ENCODE assay signal across 13 cellular contexts in the genomic region with DNA sequence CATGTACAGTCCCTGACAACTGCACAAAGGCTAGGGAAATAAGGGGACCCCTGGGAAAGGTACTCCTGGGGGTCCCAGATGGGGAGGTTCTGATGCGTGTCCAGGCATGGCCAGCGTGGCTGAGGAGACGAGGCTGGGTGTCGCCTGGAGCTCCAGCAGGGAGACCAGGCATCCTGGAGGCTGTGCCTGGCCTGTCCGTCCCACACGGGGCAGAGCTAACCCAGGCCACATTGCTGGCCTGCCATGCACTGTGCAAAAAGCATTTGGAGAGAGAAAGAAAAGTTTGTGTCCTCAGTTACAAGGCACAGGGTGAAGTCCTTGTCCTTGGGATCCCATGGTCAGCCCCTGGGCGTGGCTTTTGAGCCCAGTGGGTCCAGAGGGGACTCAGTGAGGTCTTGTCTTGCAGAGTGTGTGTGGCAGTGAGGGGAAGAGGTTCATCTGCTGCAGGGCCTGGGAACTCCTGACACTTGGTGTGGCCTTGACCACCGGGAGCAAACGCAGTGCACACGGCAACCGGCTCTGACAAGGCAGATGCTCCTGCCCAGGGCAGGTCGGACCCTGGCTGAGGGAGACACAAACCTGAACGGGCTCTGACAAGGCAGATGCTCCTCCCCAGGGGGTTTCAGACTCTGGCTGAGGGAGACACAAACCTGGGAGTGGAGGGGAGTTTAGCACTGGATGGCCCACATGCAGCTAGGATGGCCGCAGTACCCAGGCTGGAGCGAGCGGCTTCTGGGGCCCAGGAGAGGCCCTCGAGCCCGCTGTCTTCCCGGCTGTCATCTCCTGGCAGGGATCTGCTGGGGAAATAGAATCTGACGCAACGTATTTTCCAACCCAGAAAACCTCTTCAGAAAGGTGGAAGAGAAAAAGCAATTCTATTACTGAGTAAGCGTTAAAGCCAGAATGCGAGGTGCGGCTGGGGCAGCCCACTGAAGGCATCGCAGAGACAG. TPM values are rescaled to one million over a fixed set of nuclear protein-coding genes. Genes with fewer than 3 reads are reported as not detected.
A peak's percentile ranks its signal among the peaks of the same experiment; 100 is the strongest.
DNase-seq lines count a peak whose midpoint lies in the region; ATAC-seq and TF ChIP-seq lines count a peak whose summit lies in the region.
"Had no signal": no experiment of that assay in that cellular context is flagged by ENCODE, and none has a peak within 500 bp of the region (broad histone marks: within the 10 kb centered on the region; RNA-seq: fewer than 3 reads in every experiment).

No MANE protein-coding gene starts in this region.

- no peak overlapping the region for H3K4me3 Mint-ChIP-seq in activated naive CD8-positive, alpha-beta T cell treated with anti-CD3 and anti-CD28 coated beads, Interleukin-2, amount 50 U/mL, for 24 hours
- H3K4me3 Mint-ChIP-seq in activated naive CD8-positive, alpha-beta T cell treated with anti-CD3 and anti-CD28 coated beads for 36 hours, result no peak overlapping the region
- no peak overlapping the region for H3K4me3 Mint-ChIP-seq in T-cell
- H3K4me3 Mint-ChIP-seq: activated CD4-positive, alpha-beta memory T cell treated with anti-CD3 and anti-CD28 coated beads, Interleukin-2, amount 10 ng/mL, durations not matched to agents 7 days and 5 days had no signal

- ATAC-seq in activated naive CD8-positive, alpha-beta T cell treated with anti-CD3 and anti-CD28 coated beads, Interleukin-2, amount 50 U/mL, for 24 hours, result no peak
- no peak for ATAC-seq in body of pancreas
- no peak for ATAC-seq in T-cell (replicated peaks in 1 of 4)
- ATAC-seq in HG02884 (IDR thresholded peaks at IDR 0.05; ENCODE audit: unreplicated experiment), result no peak
- no peak for ATAC-seq in HG03045 (IDR thresholded peaks at IDR 0.05; ENCODE audit: unreplicated experiment)
- ATAC-seq: sciatic nerve had no signal

- TF ChIP-seq POLR2A in body of pancreas (IDR thresholded peaks at IDR 0.05), result no peak

- peak overlapping the region; percentile 96 for H4K91ac ChIP-seq in mesenchymal stem cell (ENCODE audit: low read length)

- H3K27me3 ChIP-seq in body of pancreas (peaks cover 0 to 3% of the 10 kb centered on the region in 2 donors), mesenchymal stem cell (ENCODE audit: control insufficient read depth in 1 of 2, insufficient read depth in 1 of 2, low read length in 2 of 2) (no peaks in the 10 kb centered on the region), tibial artery (no peaks in the 10 kb centered on the region)
- H3K27me3 ChIP-seq: testis had no signal

- H3K27ac Mint-ChIP-seq in activated naive CD8-positive, alpha-beta T cell treated with anti-CD3 and anti-CD28 coated beads, Interleukin-2, amount 50 U/mL, for 24 hours, result peak overlapping the region; percentile 21
- H3K27ac Mint-ChIP-seq in activated naive CD8-positive, alpha-beta T cell treated with anti-CD3 and anti-CD28 coated beads for 36 hours, result no peak overlapping the region
- H3K27ac Mint-ChIP-seq in T-cell, result no peak overlapping the region
- H3K27ac Mint-ChIP-seq: activated CD4-positive, alpha-beta memory T cell treated with anti-CD3 and anti-CD28 coated beads, Interleukin-2, amount 10 ng/mL, durations not matched to agents 7 days and 5 days had no signal

- H2AFZ ChIP-seq in mesenchymal stem cell (ENCODE audit: low read depth, low read length), result peak overlapping the region; percentile 16

- peak overlapping the region; percentile 74 for H2BK120ac ChIP-seq in mesenchymal stem cell (ENCODE audit: low read depth, low read length)

- CTCF ChIA-PET in T-cell (lab: Charles Lee), result no interaction called here

- H2AK5ac ChIP-seq in mesenchymal stem cell (ENCODE audit: low read length, severe bottlenecking), result peak overlapping the region; percentile 95

- no peak overlapping the region for H3K23ac ChIP-seq in mesenchymal stem cell (ENCODE audit: low read length in 2 of 2)

- H3K4me1 Mint-ChIP-seq in activated naive CD8-positive, alpha-beta T cell treated with anti-CD3 and anti-CD28 coated beads, Interleukin-2, amount 50 U/mL, for 24 hours, result peaks cover 32% of the 10 kb centered on the region
- peaks cover 12% of the 10 kb centered on the region for H3K4me1 Mint-ChIP-seq in activated naive CD8-positive, alpha-beta T cell treated with anti-CD3 and anti-CD28 coated beads for 36 hours
- peaks cover 15 to 29% (median 26%) of the 10 kb centered on the region in 3 donors for H3K4me1 Mint-ChIP-seq in T-cell

- no peak for DNase-seq in activated naive CD8-positive, alpha-beta T cell treated with anti-CD3 and anti-CD28 coated beads, Interleukin-2, amount 50 U/mL, for 24 hours
- DNase-seq in activated naive CD8-positive, alpha-beta T cell treated with anti-CD3 and anti-CD28 coated beads for 36 hours, result no peak
- no peak for DNase-seq in body of pancreas
- DNase-seq in mesenchymal stem cell, result no peak
- no peak for DNase-seq in tibial artery
- no peak for DNase-seq in T-cell
- DNase-seq: activated CD4-positive, alpha-beta memory T cell treated with anti-CD3 and anti-CD28 coated beads, Interleukin-2, amount 10 ng/mL, durations not matched to agents 7 days and 5 days; DMS153; NCI-H2171 treated with DMSO at 0.1 percent for 48 hours had no signal

- H2BK5ac ChIP-seq in mesenchymal stem cell (ENCODE audit: low read depth, low read length, poor library complexity, severe bottlenecking), result peak overlapping the region; percentile 84

- WGBS in body of pancreas, 2 donors, result 49 to 59% methylated on average over 18 to 25 of the region's 25 CpGs
- 82% methylated on average over 25 of the region's 25 CpGs for WGBS in mesenchymal stem cell

- H3K9me3 ChIP-seq in body of pancreas (no peaks in the 10 kb centered on the region), mesenchymal stem cell (ENCODE audit: control insufficient read depth, low read length) (peaks cover 3% of the 10 kb centered on the region), tibial artery (no peaks in the 10 kb centered on the region)
- H3K9me3 ChIP-seq: testis had no signal

- no peaks in the 10 kb centered on the region for H3K36me3 Mint-ChIP-seq in activated naive CD8-positive, alpha-beta T cell treated with anti-CD3 and anti-CD28 coated beads, Interleukin-2, amount 50 U/mL, for 24 hours (ENCODE audit: low read depth)
- H3K36me3 Mint-ChIP-seq in activated naive CD8-positive, alpha-beta T cell treated with anti-CD3 and anti-CD28 coated beads for 36 hours, result no peaks in the 10 kb centered on the region
- H3K36me3 Mint-ChIP-seq in T-cell, result no peaks in the 10 kb centered on the region

- TF ChIP-seq CTCF in body of pancreas (IDR thresholded peaks at IDR 0.05) (no peak), tibial artery (IDR thresholded peaks at IDR 0.05) (no peak)

- H3K79me1 ChIP-seq in mesenchymal stem cell (replicated peaks; ENCODE audit: low read length, poor library complexity, severe bottlenecking), result peaks cover 5% of the 10 kb centered on the region

- no peak overlapping the region for H2BK15ac ChIP-seq in mesenchymal stem cell (ENCODE audit: low read depth, poor library complexity, severe bottlenecking)

- H3K4me3 ChIP-seq in body of pancreas (no peak overlapping the region), mesenchymal stem cell (ENCODE audit: insufficient read depth in 1 of 2, low read depth in 1 of 2, low read length in 2 of 2) (no peak overlapping the region), tibial artery (no peak overlapping the region)
- H3K4me3 ChIP-seq: testis had no signal

- peaks cover 43% of the 10 kb centered on the region for H3K4me1 ChIP-seq in body of pancreas
- H3K4me1 ChIP-seq in mesenchymal stem cell (ENCODE audit: control insufficient read depth, insufficient read depth, low read depth, low read length), result peaks cover 49% of the 10 kb centered on the region
- H3K4me1 ChIP-seq in tibial artery, result peaks cover 0 to 53% (median 44%) of the 10 kb centered on the region in 4 donors

- H3K27me3 Mint-ChIP-seq in activated naive CD8-positive, alpha-beta T cell treated with anti-CD3 and anti-CD28 coated beads, Interleukin-2, amount 50 U/mL, for 24 hours, result peaks cover 16% of the 10 kb centered on the region
- peaks cover 6% of the 10 kb centered on the region for H3K27me3 Mint-ChIP-seq in activated naive CD8-positive, alpha-beta T cell treated with anti-CD3 and anti-CD28 coated beads for 36 hours
- H3K27me3 Mint-ChIP-seq in T-cell, result peaks cover 0 to 16% of the 10 kb centered on the region in 2 donors

- POLR2A ChIA-PET in T-cell (lab: Charles Lee), result no interaction called here

- peak overlapping the region in 1 of 2 experiments; percentile 93 for H3K14ac ChIP-seq in mesenchymal stem cell (ENCODE audit: low read length in 2 of 2)

- H3K27ac ChIP-seq in body of pancreas (peak overlapping the region; percentile 36 to 96 (median 94)), mesenchymal stem cell (ENCODE audit: low read length, poor library complexity, severe bottlenecking) (peak overlapping the region; percentile 85), tibial artery (peak overlapping the region; percentile 93 to 98)

- peak overlapping the region; percentile 30 to 81 for H3K4ac ChIP-seq in mesenchymal stem cell (ENCODE audit: low read depth in 1 of 2, low read length in 2 of 2)

- peak overlapping the region; percentile 20 for H4K8ac ChIP-seq in mesenchymal stem cell (ENCODE audit: low read length)

- peak overlapping the region; percentile 86 to 90 for H3K18ac ChIP-seq in mesenchymal stem cell (ENCODE audit: low read depth in 1 of 2, low read length in 2 of 2)

- H3K9me3 Mint-ChIP-seq in activated naive CD8-positive, alpha-beta T cell treated with anti-CD3 and anti-CD28 coated beads, Interleukin-2, amount 50 U/mL, for 24 hours, result no peaks in the 10 kb centered on the region
- H3K9me3 Mint-ChIP-seq in activated naive CD8-positive, alpha-beta T cell treated with anti-CD3 and anti-CD28 coated beads for 36 hours, result no peaks in the 10 kb centered on the region
- H3K9me3 Mint-ChIP-seq in T-cell, result no peaks in the 10 kb centered on the region
- H3K9me3 Mint-ChIP-seq: activated CD4-positive, alpha-beta memory T cell treated with anti-CD3 and anti-CD28 coated beads, Interleukin-2, amount 10 ng/mL, durations not matched to agents 7 days and 5 days had no signal

- H3K36me3 ChIP-seq in body of pancreas (replicated peaks in 1 of 2; ENCODE audit: insufficient read depth in 1 of 2, low read depth in 2 of 2) (no peaks in the 10 kb centered on the region), mesenchymal stem cell (ENCODE audit: control insufficient read depth in 1 of 2, insufficient read depth in 2 of 2, low read depth in 1 of 2, low read length in 2 of 2) (no peaks in the 10 kb centered on the region), tibial artery (no peaks in the 10 kb centered on the region)

- intact Hi-C loops in body of pancreas (cut with DNase I) (no loop called here), tibial artery (cut with DNase I; ENCODE audit: low total_unique reads) (no loop called here)

- H3K4me2 ChIP-seq in mesenchymal stem cell (ENCODE audit: low read length, poor library complexity, severe bottlenecking), result no peak overlapping the region

- peak overlapping the region; percentile 78 to 94 for H2BK12ac ChIP-seq in mesenchymal stem cell (ENCODE audit: low read length in 2 of 2)

- peak overlapping the region; percentile 54 for H3K9ac ChIP-seq in mesenchymal stem cell (ENCODE audit: low read length)

RNA-seq across cellular contexts. Expression of gene COL18A1, which starts 37.3 kb away (rescaled TPM):
- 1 to 10 TPM; 3.5 to 4.0 TPM for total RNA-seq in activated naive CD8-positive, alpha-beta T cell treated with anti-CD3 and anti-CD28 coated beads for 36 hours
- total RNA-seq in body of pancreas (100 to 1,000 TPM; 108 to 284 TPM), T-cell (10 to 100 TPM in 3 of 5 donors, 1 to 10 TPM in 2; 7.2 to 53.8 (median 10.5) TPM)
- polyA plus RNA-seq in mesenchymal stem cell (2013, experiment 1 of 2), result 330 TPM
- 322 TPM for polyA plus RNA-seq in mesenchymal stem cell (2013, experiment 2 of 2)
